8 cellular contexts compared by ENCODE assay signal in the genomic region with DNA sequence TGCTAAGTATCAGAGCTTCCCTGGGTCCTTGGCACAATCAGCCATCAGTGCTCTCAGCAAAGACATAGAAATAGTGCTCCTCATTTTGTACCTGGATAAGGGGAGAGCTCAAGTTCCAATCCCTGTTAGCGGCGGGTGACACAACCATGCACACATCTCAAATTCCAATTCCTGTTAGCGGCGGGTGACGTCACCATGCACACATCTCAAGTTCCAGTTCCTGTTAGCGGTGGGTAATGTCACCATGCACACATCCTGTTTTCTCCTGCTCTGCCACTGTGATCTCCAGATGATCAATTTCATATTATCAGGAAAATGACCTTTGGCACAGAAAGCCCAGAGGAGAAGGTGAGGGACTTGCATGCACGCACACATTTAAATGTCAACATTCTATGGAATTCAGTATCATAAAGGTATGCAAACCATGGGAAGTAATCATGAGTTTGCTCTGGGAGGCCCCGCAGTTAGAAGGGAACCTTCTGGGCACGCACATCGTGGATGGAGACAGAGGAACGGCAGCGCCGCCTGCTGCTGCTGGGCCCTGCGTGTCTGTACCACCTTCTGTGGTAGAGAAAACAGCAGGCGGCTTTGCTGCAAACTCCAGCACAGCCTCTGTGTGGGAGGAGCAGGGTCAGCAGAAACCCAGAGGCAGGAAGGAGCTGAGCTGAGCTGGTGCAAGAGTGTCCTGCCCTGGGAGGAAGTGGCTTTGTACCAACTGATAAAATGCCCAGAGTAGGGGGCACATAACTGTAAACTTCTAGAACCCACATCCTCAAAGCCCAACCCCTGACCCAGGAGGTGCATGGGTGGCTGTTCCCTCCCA.
DNase-seq lines count a peak whose midpoint lies in the region; ATAC-seq, FAIRE-seq and TF ChIP-seq lines count a peak whose summit lies in the region.

No MANE protein-coding gene starts in this region.

- peak; percentile 77 for DNase-seq in NCI-H2196 treated with DMSO at 0.1 percent for 48 hours (lab: John Stamatoyannopoulos, UW; ENCODE audit: unreplicated experiment)
- peak; percentile 81 for DNase-seq in activated CD4-positive, alpha-beta T cell treated with anti-CD3 and anti-CD28 coated beads, Interleukin-2, amount 50 U/mL, for 1 hour
- peak; percentile 35 to 94 (median 92) for DNase-seq in dorsolateral prefrontal cortex
- peak; percentile 95 for DNase-seq in mesenchymal stem cell
- peak; percentile 56 for DNase-seq in stimulated activated CD8-positive, alpha-beta memory T cell treated with anti-CD3 and anti-CD28 coated beads, Interleukin-12 subunit alpha, Interleukin-12 subunit beta, amount 100 ng/mL, for 24 hours (ENCODE audit: extremely low read depth)

- H3K4me1 ChIP-seq in mesenchymal stem cell (ENCODE audit: control insufficient read depth, insufficient read depth, low read depth, low read length), result peaks cover 30% of the 10 kb centered on the region

- H2BK5ac ChIP-seq in mesenchymal stem cell (ENCODE audit: low read depth, low read length, poor library complexity, severe bottlenecking), result peak overlapping the region; percentile 80

- peak overlapping the region; percentile 32 to 88 for H2BK12ac ChIP-seq in mesenchymal stem cell (ENCODE audit: low read length in 2 of 2)

- H2AK5ac ChIP-seq in mesenchymal stem cell (ENCODE audit: low read length, severe bottlenecking), result peak overlapping the region; percentile 55

- H3K4me3 ChIP-seq in dorsolateral prefrontal cortex (peak overlapping the region in 54 of 59 donors; percentile 1 to 70 (median 46)), mesenchymal stem cell (ENCODE audit: insufficient read depth in 1 of 2, low read depth in 1 of 2, low read length in 2 of 2) (no peak overlapping the region)

- H3K14ac ChIP-seq in mesenchymal stem cell (ENCODE audit: low read length in 2 of 2), result no peak overlapping the region

- H3K27me3 ChIP-seq in dorsolateral prefrontal cortex, result no peaks in the 10 kb centered on the region
- H3K27me3 ChIP-seq in mesenchymal stem cell (ENCODE audit: control insufficient read depth in 1 of 2, insufficient read depth in 1 of 2, low read length in 2 of 2), result no peaks in the 10 kb centered on the region

- peak overlapping the region; percentile 52 to 90 for H3K18ac ChIP-seq in mesenchymal stem cell (ENCODE audit: low read depth in 1 of 2, low read length in 2 of 2)

- peak overlapping the region; percentile 1 to 52 for H3K4ac ChIP-seq in mesenchymal stem cell (ENCODE audit: low read depth in 1 of 2, low read length in 2 of 2)

- peak overlapping the region; percentile 88 for H4K91ac ChIP-seq in mesenchymal stem cell (ENCODE audit: low read length)

- H3K27ac ChIP-seq in dorsolateral prefrontal cortex (peak overlapping the region; percentile 69 to 100 (median 95)), mesenchymal stem cell (ENCODE audit: low read length, poor library complexity, severe bottlenecking) (peak overlapping the region; percentile 96)

- H3K79me1 ChIP-seq in mesenchymal stem cell (replicated peaks; ENCODE audit: low read length, poor library complexity, severe bottlenecking), result peaks cover 27% of the 10 kb centered on the region

- H2AFZ ChIP-seq in mesenchymal stem cell (ENCODE audit: low read depth, low read length), result no peak overlapping the region

- peak overlapping the region; percentile 9 for H2BK15ac ChIP-seq in mesenchymal stem cell (ENCODE audit: low read depth, poor library complexity, severe bottlenecking)

- peak overlapping the region; percentile 73 for H3K9ac ChIP-seq in mesenchymal stem cell (ENCODE audit: low read length)

- peaks cover 13 to 15% of the 10 kb centered on the region in 2 experiments for H3K36me3 ChIP-seq in mesenchymal stem cell (ENCODE audit: control insufficient read depth in 1 of 2, insufficient read depth in 2 of 2, low read depth in 1 of 2, low read length in 2 of 2)

- peak; percentile 74 for FAIRE-seq in A204.1 (lab: Jason Lieb, UNC)

- peak; percentile 85 for ATAC-seq in GM18520 (IDR thresholded peaks at IDR 0.05; ENCODE audit: unreplicated experiment)
- peak; percentile 82 for ATAC-seq in HG03039 (IDR thresholded peaks at IDR 0.05; ENCODE audit: unreplicated experiment)

- peak; percentile 39 to 97 (median 88) for TF ChIP-seq CTCF in dorsolateral prefrontal cortex (IDR thresholded peaks at IDR 0.05 in 54 of 56, conservative IDR thresholded peaks at IDR 0.05 in 2 of 56; ENCODE audit: low read depth in 1 of 56, partially characterized antibody in 56 of 56)

- H4K8ac ChIP-seq in mesenchymal stem cell (ENCODE audit: low read length), result peak overlapping the region; percentile 64

- H3K4me2 ChIP-seq in mesenchymal stem cell (ENCODE audit: low read length, poor library complexity, severe bottlenecking), result no peak overlapping the region

- 23% methylated on average over 14 of the region's 15 CpGs for WGBS in mesenchymal stem cell

- no peak overlapping the region for H3K23ac ChIP-seq in mesenchymal stem cell (ENCODE audit: low read length in 2 of 2)

- intact Hi-C loops in dorsolateral prefrontal cortex (cut with DNase I), result loop anchor here (2.0 to 5.0 kb wide), 3 partner anchors 44 to 233 kb away; a partner anchor contains a TSS

- H3K9me3 ChIP-seq in mesenchymal stem cell (ENCODE audit: control insufficient read depth, low read length), result no peaks in the 10 kb centered on the region

- H2BK120ac ChIP-seq in mesenchymal stem cell (ENCODE audit: low read depth, low read length), result peak overlapping the region; percentile 1

Comparison
In these comparisons a context has a peak if more than half of its experiments do, and no peak if none do; other contexts are left out.
1. H3K4me3 ChIP-seq: peak in dorsolateral prefrontal cortex (54 of 59); none in mesenchymal stem cell (0 of 2).
2. Peak in every context shown above with its lines, with median percentiles within 50 percentile points of each other: DNase-seq.